9 cellular contexts compared by ENCODE assay signal in the genomic region with DNA sequence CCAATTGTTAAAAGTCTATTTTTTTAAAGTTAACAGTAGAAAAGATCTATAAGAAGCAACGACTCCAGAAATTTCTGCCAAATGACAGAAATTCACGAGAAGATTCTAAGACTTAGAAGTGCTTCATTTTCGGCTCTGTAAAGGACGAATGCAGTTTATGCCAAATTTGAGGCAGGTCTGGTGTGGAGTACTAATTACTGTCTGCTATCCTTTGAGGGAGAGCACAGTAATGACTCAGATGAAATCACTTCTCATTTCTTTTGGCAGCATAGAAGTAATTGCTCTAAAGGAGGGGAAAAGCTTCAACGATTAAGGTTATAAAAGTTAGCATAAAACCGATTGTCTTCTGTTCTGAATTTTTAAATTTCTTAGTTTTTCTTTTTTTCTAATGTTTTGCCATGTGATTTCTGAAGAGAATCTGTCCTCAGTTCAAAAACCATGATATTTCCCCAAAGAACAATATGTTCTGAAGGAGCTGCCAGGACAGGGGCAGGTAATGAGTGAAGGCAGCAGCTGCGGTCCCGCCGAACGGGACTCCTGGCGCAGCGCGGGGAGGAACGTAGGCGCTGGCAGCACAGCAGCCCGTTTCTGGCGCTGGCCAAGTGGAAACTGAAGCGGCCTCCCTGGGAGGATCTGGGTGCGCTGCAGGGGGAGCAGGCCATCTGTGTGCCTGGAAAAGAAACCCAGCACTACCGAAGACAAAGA. TPM values are rescaled to one million over a fixed set of nuclear protein-coding genes. Genes with fewer than 3 reads are reported as not detected.
DNase-seq lines count a peak whose midpoint lies in the region; ATAC-seq, FAIRE-seq and TF ChIP-seq lines count a peak whose summit lies in the region.
"Had no signal": no experiment of that assay in that cellular context is flagged by ENCODE, and none has a peak within 500 bp of the region (broad histone marks: within the 10 kb centered on the region; RNA-seq: fewer than 3 reads in every experiment).

No MANE protein-coding gene starts in this region.

- H3K27me3 ChIP-seq in HUES6 (ENCODE audit: control insufficient read depth, insufficient read depth, low read length), result peaks cover 8% of the 10 kb centered on the region; the same call in 1 of the 2 replicates
- H3K27me3 ChIP-seq in gastroesophageal sphincter, result no peaks in the 10 kb centered on the region

- no peak for TF ChIP-seq EP300 in gastroesophageal sphincter (IDR thresholded peaks at IDR 0.05)

- TF ChIP-seq CTCF in gastroesophageal sphincter (IDR thresholded peaks at IDR 0.05), result no peak

- no peak for TF ChIP-seq POLR2A in gastroesophageal sphincter (IDR thresholded peaks at IDR 0.05)

- peak overlapping the region; percentile 52 for H3K4me3 ChIP-seq in HUES6 (ENCODE audit: low read depth, low read length)
- H3K4me3 ChIP-seq in gastroesophageal sphincter, result peak overlapping the region in 1 of 2 donors; percentile 21

- H3K36me3 ChIP-seq in HUES6 (ENCODE audit: control insufficient read depth, insufficient read depth, low read length), result no peaks in the 10 kb centered on the region
- no peaks in the 10 kb centered on the region for H3K36me3 ChIP-seq in gastroesophageal sphincter

- H3K4me1 ChIP-seq in HUES6 (ENCODE audit: control insufficient read depth, insufficient read depth, low read length) (peaks cover 48% of the 10 kb centered on the region), gastroesophageal sphincter (peaks cover 0 to 11% (median 4%) of the 10 kb centered on the region in 3 donors)

- H3K27ac ChIP-seq in HUES6 (ENCODE audit: low read depth, low read length), result no peak overlapping the region
- no peak overlapping the region for H3K27ac ChIP-seq in gastroesophageal sphincter

- ATAC-seq in SK-N-SH treated with all-trans-retinoic acid at 6 μM for 48 hours (peak; percentile 97), gastroesophageal sphincter (peak; percentile 70), HG02642 (IDR thresholded peaks at IDR 0.05; ENCODE audit: poor library complexity, unreplicated experiment) (no peak)

- no peak for FAIRE-seq in GM19239 (lab: Jason Lieb, UNC)

- peak overlapping the region; percentile 32 for H3K9ac ChIP-seq in HUES6 (ENCODE audit: low read length)

- DNase-seq in retina (peak; percentile 80), A172 (ENCODE audit: low spot score) (no peak), GM19239 (ENCODE audit: insufficient read length, low spot score) (no peak), amniotic stem cell (lab: John Stamatoyannopoulos, UW) (no peak)

- whole genome bisulfite sequencing in gastroesophageal sphincter (ENCODE audit: low coverage in 1 of 2), 2 donors, result 21 to 35% methylated on average over 5 to 10 of the region's 20 CpGs

- peaks cover 10% of the 10 kb centered on the region for H3K9me3 ChIP-seq in HUES6 (ENCODE audit: control insufficient read depth, insufficient read depth, low read depth, low read length)
- H3K9me3 ChIP-seq in gastroesophageal sphincter, result peaks cover 0 to 7% (median 0%) of the 10 kb centered on the region in 3 donors

TF ChIP-seq in SK-N-SH treated with all-trans-retinoic acid at 6 μM for 48 hours, 23 proteins besides CTCF, POLR2A, EP300 and RAD21:
- TF ChIP-seq ISL1 (CRISPR knock-in tag; IDR thresholded peaks at IDR 0.05) (no peak), RARB (CRISPR knock-in tag; IDR thresholded peaks at IDR 0.05) (no peak), OSR1 (CRISPR knock-in tag; IDR thresholded peaks at IDR 0.05) (no peak), PATZ1 (CRISPR knock-in tag; IDR thresholded peaks at IDR 0.05; ENCODE audit: borderline replicate concordance) (no peak), ZFP30 (CRISPR knock-in tag; IDR thresholded peaks at IDR 0.05) (no peak), BACH2 (CRISPR knock-in tag; IDR thresholded peaks at IDR 0.05; ENCODE audit: borderline replicate concordance) (no peak)
- TF ChIP-seq, protein P1, sequence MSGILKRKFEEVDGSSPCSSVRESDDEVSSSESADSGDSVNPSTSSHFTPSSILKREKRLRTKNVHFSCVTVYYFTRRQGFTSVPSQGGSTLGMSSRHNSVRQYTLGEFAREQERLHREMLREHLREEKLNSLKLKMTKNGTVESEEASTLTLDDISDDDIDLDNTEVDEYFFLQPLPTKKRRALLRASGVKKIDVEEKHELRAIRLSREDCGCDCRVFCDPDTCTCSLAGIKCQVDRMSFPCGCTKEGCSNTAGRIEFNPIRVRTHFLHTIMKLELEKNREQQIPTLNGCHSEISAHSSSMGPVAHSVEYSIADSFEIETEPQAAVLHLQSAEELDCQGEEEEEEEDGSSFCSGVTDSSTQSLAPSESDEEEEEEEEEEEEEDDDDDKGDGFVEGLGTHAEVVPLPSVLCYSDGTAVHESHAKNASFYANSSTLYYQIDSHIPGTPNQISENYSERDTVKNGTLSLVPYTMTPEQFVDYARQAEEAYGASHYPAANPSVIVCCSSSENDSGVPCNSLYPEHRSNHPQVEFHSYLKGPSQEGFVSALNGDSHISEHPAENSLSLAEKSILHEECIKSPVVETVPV (CRISPR knock-in tag; IDR thresholded peaks at IDR 0.05), result no peak

RNA-seq across cellular contexts. Expression of gene G6PC2, which starts 11.5 kb away (rescaled TPM):
- total RNA-seq in gastroesophageal sphincter, result under 1 TPM in 1 of 4 donors, not detected in 3; 0.59 TPM
- not detected in 2 replicates for total RNA-seq in A172 (2014; rRNA removed; shearing (Covaris generic))
- total RNA-seq: temporal lobe had no signal

RNA-seq across cellular contexts. Expression of gene SPC25, which starts 22.4 kb away (rescaled TPM):
- not detected for total RNA-seq in gastroesophageal sphincter
- total RNA-seq in A172 (2014; rRNA removed; shearing (Covaris generic)), result 63.4 and 98.4 TPM in 2 replicates

Comparison
In these comparisons a context has a peak if more than half of its experiments do, and no peak if none do; other contexts are left out.
1. RNA of gene SPC25, which starts 22.4 kb away (total RNA-seq): 63.4 to 98.4 TPM in A172; not detected in gastroesophageal sphincter; every median in the first group is over 10 times any median in the second.